17 cellular contexts compared by ENCODE assay signal in the genomic region with DNA sequence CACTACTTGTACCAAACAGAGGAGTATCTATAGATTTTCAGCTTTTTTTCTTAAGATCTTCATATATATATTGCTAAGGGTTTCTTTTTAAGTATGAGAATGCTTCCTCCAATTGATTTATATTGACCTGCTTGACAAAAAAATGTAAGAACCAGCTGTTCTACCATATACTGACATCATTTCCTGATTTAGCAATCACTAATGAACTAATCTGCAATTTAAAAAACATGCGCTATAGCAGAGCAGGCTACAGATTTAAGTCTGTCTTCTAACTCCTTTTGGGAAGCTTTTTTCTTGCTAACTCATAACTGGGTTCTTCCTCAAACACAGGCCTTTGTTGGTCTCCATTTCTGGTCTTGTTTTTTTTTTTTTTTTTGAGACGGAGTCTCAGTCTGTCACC. TPM values are rescaled to one million over a fixed set of nuclear protein-coding genes. Genes with fewer than 3 reads are reported as not detected.
A peak's percentile ranks its signal among the peaks of the same experiment; 100 is the strongest.
DNase-seq lines count a peak whose midpoint lies in the region; ATAC-seq and TF ChIP-seq lines count a peak whose summit lies in the region.
"Had no signal": no experiment of that assay in that cellular context is flagged by ENCODE, and none has a peak within 500 bp of the region (broad histone marks: within the 10 kb centered on the region; RNA-seq: fewer than 3 reads in every experiment).

No MANE protein-coding gene starts in this region.

- TF ChIP-seq CTCF in CD14-positive monocyte (IDR thresholded peaks at IDR 0.05), result no peak
- no peak for TF ChIP-seq CTCF in fibroblast of villous mesenchyme (IDR thresholded peaks at IDR 0.05; ENCODE audit: insufficient read depth, low read depth, low read length)
- no peak for TF ChIP-seq CTCF in progenitor cell of endocrine pancreas (IDR thresholded peaks at IDR 0.05; ENCODE audit: unreplicated experiment)

- no peak overlapping the region for H3K4me3 Mint-ChIP-seq in CD14-positive monocyte
- H3K4me3 Mint-ChIP-seq in dendritic cell treated with granulocyte-macrophage colony-stimulating factor and Interleukin-4, amounts not matched to agents 40 ng/mL and 50 ng/mL, for 4 days, result no peak overlapping the region
- H3K4me3 Mint-ChIP-seq in progenitor cell of endocrine pancreas (ENCODE audit: low read depth), result no peak overlapping the region
- H3K4me3 Mint-ChIP-seq in activated CD8-positive, alpha-beta memory T cell treated with anti-CD3 and anti-CD28 coated beads, Interleukin-2, amount 10 ng/mL, durations not matched to agents 7 days and 5 days, result no peak overlapping the region

- CTCF ChIA-PET in activated CD8-positive, alpha-beta memory T cell treated with anti-CD3 and anti-CD28 coated beads, Interleukin-2, amount 10 ng/mL, durations not matched to agents 7 days and 5 days (lab: Charles Lee), result no interaction called here

- H3K9me3 Mint-ChIP-seq in CD14-positive monocyte (peaks cover 0 to 5% (median 3%) of the 10 kb centered on the region in 7 donors), progenitor cell of endocrine pancreas (ENCODE audit: low read depth) (no peaks in the 10 kb centered on the region)
- H3K9me3 Mint-ChIP-seq in dendritic cell treated with granulocyte-macrophage colony-stimulating factor and Interleukin-4, amounts not matched to agents 40 ng/mL and 50 ng/mL, for 4 days, result no peaks in the 10 kb centered on the region
- H3K9me3 Mint-ChIP-seq in activated CD8-positive, alpha-beta memory T cell treated with anti-CD3 and anti-CD28 coated beads, Interleukin-2, amount 10 ng/mL, durations not matched to agents 7 days and 5 days (ENCODE audit: low read depth), result peaks cover 3% of the 10 kb centered on the region

- H3K27me3 Mint-ChIP-seq in CD14-positive monocyte (ENCODE audit: low read depth in 3 of 3) (peaks cover 0 to 5% (median 0%) of the 10 kb centered on the region in 3 donors), progenitor cell of endocrine pancreas (no peaks in the 10 kb centered on the region)
- no peaks in the 10 kb centered on the region for H3K27me3 Mint-ChIP-seq in dendritic cell treated with granulocyte-macrophage colony-stimulating factor and Interleukin-4, amounts not matched to agents 40 ng/mL and 50 ng/mL, for 4 days
- no peaks in the 10 kb centered on the region for H3K27me3 Mint-ChIP-seq in activated CD8-positive, alpha-beta memory T cell treated with anti-CD3 and anti-CD28 coated beads, Interleukin-2, amount 10 ng/mL, durations not matched to agents 7 days and 5 days

- DNase-seq in CD14-positive monocyte (ENCODE audit: low spot score) (no peak), MV-4-11 (lab: John Stamatoyannopoulos, UW) (peak; percentile 37), fibroblast of villous mesenchyme (ENCODE audit: low read depth) (peak; percentile 77), progenitor cell of endocrine pancreas (ENCODE audit: low spot score, unreplicated experiment) (no peak)
- no peak for DNase-seq in activated CD8-positive, alpha-beta memory T cell treated with anti-CD3 and anti-CD28 coated beads, Interleukin-2, amount 10 ng/mL, durations not matched to agents 7 days and 5 days
- DNase-seq: ACHN, AML-193, DMS79 treated with DMSO at 0.1 percent for 48 hours, KBM-7, NCI-H1417, NCI-H187 treated with DMSO at 0.1 percent for 48 hours, NCI-H226, NCI-H524 treated with DMSO at 0.1 percent for 48 hours had no signal

- ATAC-seq in HG03565 (IDR thresholded peaks at IDR 0.05; ENCODE audit: unreplicated experiment) (no peak), HG02571 (IDR thresholded peaks at IDR 0.05; ENCODE audit: unreplicated experiment) (no peak)
- ATAC-seq in activated CD8-positive, alpha-beta memory T cell treated with anti-CD3 and anti-CD28 coated beads, Interleukin-2, amount 10 ng/mL, durations not matched to agents 7 days and 5 days, result no peak
- ATAC-seq: Panc1 had no signal

- intact Hi-C loops in CD14-positive monocyte (cut with micrococcal nuclease), result no loop called here
- intact Hi-C loops in dendritic cell treated with granulocyte-macrophage colony-stimulating factor and Interleukin-4, amounts not matched to agents 40 ng/mL and 50 ng/mL, for 4 days (cut with micrococcal nuclease), result no loop called here

- H3K4me1 Mint-ChIP-seq in CD14-positive monocyte, result peaks cover 6% of the 10 kb centered on the region
- no peaks in the 10 kb centered on the region for H3K4me1 Mint-ChIP-seq in dendritic cell treated with granulocyte-macrophage colony-stimulating factor and Interleukin-4, amounts not matched to agents 40 ng/mL and 50 ng/mL, for 4 days (ENCODE audit: low read depth)
- no peaks in the 10 kb centered on the region for H3K4me1 Mint-ChIP-seq in progenitor cell of endocrine pancreas (ENCODE audit: low read depth)
- H3K4me1 Mint-ChIP-seq in activated CD8-positive, alpha-beta memory T cell treated with anti-CD3 and anti-CD28 coated beads, Interleukin-2, amount 10 ng/mL, durations not matched to agents 7 days and 5 days, result no peaks in the 10 kb centered on the region

- H3K36me3 Mint-ChIP-seq in CD14-positive monocyte (no peaks in the 10 kb centered on the region), progenitor cell of endocrine pancreas (ENCODE audit: insufficient read depth) (no peaks in the 10 kb centered on the region)
- no peaks in the 10 kb centered on the region for H3K36me3 Mint-ChIP-seq in dendritic cell treated with granulocyte-macrophage colony-stimulating factor and Interleukin-4, amounts not matched to agents 40 ng/mL and 50 ng/mL, for 4 days (ENCODE audit: low read depth)
- H3K36me3 Mint-ChIP-seq in activated CD8-positive, alpha-beta memory T cell treated with anti-CD3 and anti-CD28 coated beads, Interleukin-2, amount 10 ng/mL, durations not matched to agents 7 days and 5 days, result no peaks in the 10 kb centered on the region

- H3K27ac Mint-ChIP-seq in CD14-positive monocyte, result peak overlapping the region in 5 of 7 donors; percentile 16 to 79 (median 38)
- H3K27ac Mint-ChIP-seq in dendritic cell treated with granulocyte-macrophage colony-stimulating factor and Interleukin-4, amounts not matched to agents 40 ng/mL and 50 ng/mL, for 4 days, result peak overlapping the region; percentile 67
- no peak overlapping the region for H3K27ac Mint-ChIP-seq in progenitor cell of endocrine pancreas
- H3K27ac Mint-ChIP-seq in activated CD8-positive, alpha-beta memory T cell treated with anti-CD3 and anti-CD28 coated beads, Interleukin-2, amount 10 ng/mL, durations not matched to agents 7 days and 5 days, result no peak overlapping the region

- no peak overlapping the region for H3K4me3 ChIP-seq in fibroblast of villous mesenchyme (ENCODE audit: low read depth, low read length)

RNA-seq across cellular contexts. Expression of a gene that starts 33.2 kb away (rescaled TPM):
- polyA plus RNA-seq in CD14-positive monocyte, result under 1 TPM; 0.09 to 0.35 TPM
- total RNA-seq in fibroblast of villous mesenchyme (0.32 and 0.43 TPM in 2 replicates), progenitor cell of endocrine pancreas (0.75 and 0.89 TPM in 2 replicates)
- total RNA-seq in activated CD8-positive, alpha-beta memory T cell treated with anti-CD3 and anti-CD28 coated beads, Interleukin-2, amount 10 ng/mL, durations not matched to agents 7 days and 5 days, result under 1 TPM; 0.82 to 0.85 TPM

Comparison
In these comparisons a context has a peak if more than half of its experiments do, and no peak if none do; other contexts are left out.
1. DNase-seq: peak in MV-4-11 (single experiment) and fibroblast of villous mesenchyme (single experiment); none in CD14-positive monocyte (single experiment), progenitor cell of endocrine pancreas (single experiment) and activated CD8-positive, alpha-beta memory T cell treated with anti-CD3 and anti-CD28 coated beads, Interleukin-2, amount 10 ng/mL, durations not matched to agents 7 days and 5 days (single experiment).
2. H3K27ac Mint-ChIP-seq: peak in CD14-positive monocyte (5 of 7) and dendritic cell treated with granulocyte-macrophage colony-stimulating factor and Interleukin-4, amounts not matched to agents 40 ng/mL and 50 ng/mL, for 4 days (single experiment); none in progenitor cell of endocrine pancreas (single experiment) and activated CD8-positive, alpha-beta memory T cell treated with anti-CD3 and anti-CD28 coated beads, Interleukin-2, amount 10 ng/mL, durations not matched to agents 7 days and 5 days (single experiment).